1 cellular context compared by ENCODE assay signal in genomic region chr11:47189100-47189834, GRCh38.
A peak's percentile ranks its signal among the peaks of the same experiment; 100 is the strongest.
TF ChIP-seq lines count a peak whose summit lies in the region.

No MANE protein-coding gene starts in this region.

TF ChIP-seq in HepG2, 621 proteins besides CTCF, POLR2A, EP300 and RAD21 (continued from another document and continues in another):
- TF ChIP-seq ZFP90 (CRISPR knock-in tag; IDR thresholded peaks at IDR 0.05; ENCODE audit: borderline replicate concordance) (no peak), NAIF1 (CRISPR knock-in tag; IDR thresholded peaks at IDR 0.05; ENCODE audit: borderline replicate concordance) (0 out of 2 replicates have a peak, but pooled peaks have one; percentile 9), PATZ1 (CRISPR knock-in tag; IDR thresholded peaks at IDR 0.05) (peak; percentile 61), NR2F2 (IDR thresholded peaks at IDR 0.05; ENCODE audit: borderline replicate concordance, low read depth) (peak; percentile 61; the same call in 1 of the 2 replicates), POGK (CRISPR knock-in tag; conservative IDR thresholded peaks at IDR 0.05) (peak; percentile 58; the same call in 1 of the 2 replicates), RFXANK (CRISPR knock-in tag; IDR thresholded peaks at IDR 0.05) (no peak), HCFC1 (IDR thresholded peaks at IDR 0.05; ENCODE audit: low read depth, low read length) (no peak), REST (IDR thresholded peaks at IDR 0.05; ENCODE audit: borderline replicate concordance in 1 of 2, low read depth in 1 of 2, low read length in 2 of 2) (peak in 1 of 2 experiments; percentile 62; a peak in 1 of 4 replicates), SNAPC2 (CRISPR knock-in tag; IDR thresholded peaks at IDR 0.05) (0 out of 2 replicates have a peak, but pooled peaks have one; percentile 20), ZNF331 (CRISPR knock-in tag; IDR thresholded peaks at IDR 0.05) (peak; percentile 53; the same call in 1 of the 2 replicates), IRX3 (CRISPR knock-in tag; IDR thresholded peaks at IDR 0.05; ENCODE audit: borderline replicate concordance, low read depth) (no peak), GZF1 (CRISPR knock-in tag; IDR thresholded peaks at IDR 0.05) (peak; percentile 97), ZNF709 (CRISPR knock-in tag; IDR thresholded peaks at IDR 0.05) (0 out of 2 replicates have a peak, but pooled peaks have one; percentile 21), MXI1 (IDR thresholded peaks at IDR 0.05; ENCODE audit: borderline replicate concordance, low read depth, low read length) (peak; percentile 27; the same call in 1 of the 3 replicates), SIX1 (CRISPR knock-in tag; IDR thresholded peaks at IDR 0.05; ENCODE audit: borderline replicate concordance) (peak; percentile 72; the same call in 1 of the 2 replicates), HMGXB3 (CRISPR knock-in tag; IDR thresholded peaks at IDR 0.05; ENCODE audit: borderline replicate concordance) (peak; percentile 95), FOXJ3 (CRISPR knock-in tag; IDR thresholded peaks at IDR 0.05; ENCODE audit: borderline replicate concordance) (peak; percentile 85; the same call in 1 of the 2 replicates), PAXIP1 (CRISPR knock-in tag; conservative IDR thresholded peaks at IDR 0.05) (peak; percentile 95), CCDC6 (CRISPR knock-in tag; IDR thresholded peaks at IDR 0.05) (no peak), ZNF343 (CRISPR knock-in tag; IDR thresholded peaks at IDR 0.05) (no peak), ZNF10 (CRISPR knock-in tag; IDR thresholded peaks at IDR 0.05; ENCODE audit: borderline replicate concordance, low read depth) (no peak), FOXK2 (IDR thresholded peaks at IDR 0.05) (peak; percentile 92), ZNF3 (CRISPR knock-in tag; IDR thresholded peaks at IDR 0.05) (peak; percentile 65; the same call in 1 of the 2 replicates), ZNF205 (CRISPR knock-in tag; IDR thresholded peaks at IDR 0.05) (0 out of 2 replicates have a peak, but pooled peaks have one; percentile 31), SMC3 (IDR thresholded peaks at IDR 0.05; ENCODE audit: low read length) (peak; percentile 14; the same call in 1 of the 2 replicates), JARID2 (CRISPR knock-in tag; IDR thresholded peaks at IDR 0.05; ENCODE audit: insufficient replicate concordance) (peak; percentile 26), ZNF232 (CRISPR knock-in tag; IDR thresholded peaks at IDR 0.05; ENCODE audit: borderline replicate concordance) (no peak), KLF9 (CRISPR knock-in tag; IDR thresholded peaks at IDR 0.05; ENCODE audit: low read depth) (no peak), HHEX (CRISPR knock-in tag; IDR thresholded peaks at IDR 0.05) (0 out of 2 replicates have a peak, but pooled peaks have one; percentile 14), HIC2 (CRISPR knock-in tag; IDR thresholded peaks at IDR 0.05; ENCODE audit: low read depth) (peak; percentile 35; the same call in 1 of the 2 replicates), ZSCAN29 (CRISPR knock-in tag; conservative IDR thresholded peaks at IDR 0.05) (no peak), ZNF674 (CRISPR knock-in tag; IDR thresholded peaks at IDR 0.05; ENCODE audit: low read depth) (no peak), ZBTB4 (CRISPR knock-in tag; IDR thresholded peaks at IDR 0.05; ENCODE audit: borderline replicate concordance) (no peak)
